In the genomic region with DNA sequence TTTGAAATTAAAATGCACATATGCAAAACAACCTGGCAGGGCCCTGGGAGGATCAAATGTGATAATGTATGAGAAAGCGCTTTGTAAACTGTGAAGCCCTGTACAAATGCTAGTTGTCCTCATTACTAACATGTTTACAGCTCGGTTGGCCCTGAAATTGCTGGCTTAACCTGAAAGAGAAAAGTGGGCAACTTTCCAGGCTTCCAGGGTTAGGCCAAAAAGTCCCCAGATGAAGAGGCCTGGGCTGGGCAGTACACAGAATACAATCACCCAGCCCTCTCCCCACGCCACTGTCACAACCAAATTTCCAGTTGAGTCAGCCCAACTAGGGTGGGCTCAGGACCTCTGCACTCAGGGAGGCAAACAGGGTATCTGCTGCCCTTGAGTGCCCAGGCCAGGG, we compare ENCODE assay signal across 1 cellular context.
TF ChIP-seq lines count a peak whose summit lies in the region.

No MANE protein-coding gene starts in this region.

TF ChIP-seq in WTC11, 78 proteins besides CTCF, POLR2A, EP300 and RAD21 (continued from another document):
- TF ChIP-seq CBFB (CRISPR knock-in tag; IDR thresholded peaks at IDR 0.05; ENCODE audit: low read depth) = no peak
- TF ChIP-seq GTF2I (CRISPR knock-in tag; conservative IDR thresholded peaks at IDR 0.05) = no peak
- TF ChIP-seq, protein P1, sequence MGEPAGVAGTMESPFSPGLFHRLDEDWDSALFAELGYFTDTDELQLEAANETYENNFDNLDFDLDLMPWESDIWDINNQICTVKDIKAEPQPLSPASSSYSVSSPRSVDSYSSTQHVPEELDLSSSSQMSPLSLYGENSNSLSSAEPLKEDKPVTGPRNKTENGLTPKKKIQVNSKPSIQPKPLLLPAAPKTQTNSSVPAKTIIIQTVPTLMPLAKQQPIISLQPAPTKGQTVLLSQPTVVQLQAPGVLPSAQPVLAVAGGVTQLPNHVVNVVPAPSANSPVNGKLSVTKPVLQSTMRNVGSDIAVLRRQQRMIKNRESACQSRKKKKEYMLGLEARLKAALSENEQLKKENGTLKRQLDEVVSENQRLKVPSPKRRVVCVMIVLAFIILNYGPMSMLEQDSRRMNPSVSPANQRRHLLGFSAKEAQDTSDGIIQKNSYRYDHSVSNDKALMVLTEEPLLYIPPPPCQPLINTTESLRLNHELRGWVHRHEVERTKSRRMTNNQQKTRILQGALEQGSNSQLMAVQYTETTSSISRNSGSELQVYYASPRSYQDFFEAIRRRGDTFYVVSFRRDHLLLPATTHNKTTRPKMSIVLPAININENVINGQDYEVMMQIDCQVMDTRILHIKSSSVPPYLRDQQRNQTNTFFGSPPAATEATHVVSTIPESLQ (CRISPR knock-in tag; IDR thresholded peaks at IDR 0.05) = no peak
- TF ChIP-seq CREM (CRISPR knock-in tag; IDR thresholded peaks at IDR 0.05) = no peak
- TF ChIP-seq FOXK1 (CRISPR knock-in tag; IDR thresholded peaks at IDR 0.05) = no peak
- TF ChIP-seq, protein P2, sequence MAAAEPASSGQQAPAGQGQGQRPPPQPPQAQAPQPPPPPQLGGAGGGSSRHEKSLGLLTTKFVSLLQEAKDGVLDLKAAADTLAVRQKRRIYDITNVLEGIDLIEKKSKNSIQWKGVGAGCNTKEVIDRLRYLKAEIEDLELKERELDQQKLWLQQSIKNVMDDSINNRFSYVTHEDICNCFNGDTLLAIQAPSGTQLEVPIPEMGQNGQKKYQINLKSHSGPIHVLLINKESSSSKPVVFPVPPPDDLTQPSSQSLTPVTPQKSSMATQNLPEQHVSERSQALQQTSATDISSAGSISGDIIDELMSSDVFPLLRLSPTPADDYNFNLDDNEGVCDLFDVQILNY (CRISPR knock-in tag; IDR thresholded peaks at IDR 0.05) = no peak
- TF ChIP-seq, protein P3, sequence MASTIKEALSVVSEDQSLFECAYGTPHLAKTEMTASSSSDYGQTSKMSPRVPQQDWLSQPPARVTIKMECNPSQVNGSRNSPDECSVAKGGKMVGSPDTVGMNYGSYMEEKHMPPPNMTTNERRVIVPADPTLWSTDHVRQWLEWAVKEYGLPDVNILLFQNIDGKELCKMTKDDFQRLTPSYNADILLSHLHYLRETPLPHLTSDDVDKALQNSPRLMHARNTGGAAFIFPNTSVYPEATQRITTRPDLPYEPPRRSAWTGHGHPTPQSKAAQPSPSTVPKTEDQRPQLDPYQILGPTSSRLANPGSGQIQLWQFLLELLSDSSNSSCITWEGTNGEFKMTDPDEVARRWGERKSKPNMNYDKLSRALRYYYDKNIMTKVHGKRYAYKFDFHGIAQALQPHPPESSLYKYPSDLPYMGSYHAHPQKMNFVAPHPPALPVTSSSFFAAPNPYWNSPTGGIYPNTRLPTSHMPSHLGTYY (CRISPR knock-in tag; IDR thresholded peaks at IDR 0.05) = no peak
- TF ChIP-seq SMAD4 (CRISPR knock-in tag; IDR thresholded peaks at IDR 0.05) = no peak
- no peak for TF ChIP-seq IRF2 (CRISPR knock-in tag; IDR thresholded peaks at IDR 0.05; ENCODE audit: borderline replicate concordance, low read depth)
- no peak for TF ChIP-seq JUN (CRISPR knock-in tag; IDR thresholded peaks at IDR 0.05)
- TF ChIP-seq, protein P4, sequence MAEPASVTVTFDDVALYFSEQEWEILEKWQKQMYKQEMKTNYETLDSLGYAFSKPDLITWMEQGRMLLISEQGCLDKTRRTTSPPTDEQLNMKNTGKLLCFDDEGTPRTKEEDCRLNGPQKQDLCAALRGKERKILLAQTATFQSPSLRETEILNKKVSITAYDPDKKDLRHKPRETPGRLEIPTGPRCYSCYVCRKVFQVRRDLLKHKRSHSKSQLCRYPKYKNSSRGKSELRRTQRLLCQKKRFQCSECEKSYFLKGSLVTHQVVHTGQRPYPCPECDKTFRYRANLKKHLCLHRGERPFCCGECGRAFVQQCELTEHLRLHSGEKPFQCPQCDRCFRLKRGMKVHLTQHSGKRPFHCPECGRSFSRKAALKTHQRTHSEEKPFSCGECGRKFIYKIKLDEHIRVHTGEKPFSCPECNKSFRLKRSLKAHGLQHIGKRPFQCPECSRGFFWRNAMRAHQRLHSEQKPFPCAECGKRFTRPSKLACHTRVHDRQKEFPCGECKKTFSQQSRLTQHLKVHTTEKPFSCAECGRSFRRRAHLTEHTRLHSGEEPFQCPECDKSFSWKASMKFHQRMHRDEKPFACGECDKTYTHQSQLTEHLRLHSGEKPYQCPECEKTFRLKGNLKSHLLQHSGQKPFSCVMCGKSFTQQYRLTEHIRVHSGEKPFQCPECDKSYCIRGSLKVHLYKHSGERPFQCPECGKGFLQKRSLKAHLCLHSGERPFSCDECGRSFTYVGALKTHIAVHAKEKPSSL (CRISPR knock-in tag; conservative IDR thresholded peaks at IDR 0.05) = no peak
- TF ChIP-seq CREB1 (CRISPR knock-in tag; IDR thresholded peaks at IDR 0.05) = no peak
- no peak for TF ChIP-seq PRRX2 (CRISPR knock-in tag; IDR thresholded peaks at IDR 0.05)
